ENCODE assay signal across 1 cellular context in the genomic region with DNA sequence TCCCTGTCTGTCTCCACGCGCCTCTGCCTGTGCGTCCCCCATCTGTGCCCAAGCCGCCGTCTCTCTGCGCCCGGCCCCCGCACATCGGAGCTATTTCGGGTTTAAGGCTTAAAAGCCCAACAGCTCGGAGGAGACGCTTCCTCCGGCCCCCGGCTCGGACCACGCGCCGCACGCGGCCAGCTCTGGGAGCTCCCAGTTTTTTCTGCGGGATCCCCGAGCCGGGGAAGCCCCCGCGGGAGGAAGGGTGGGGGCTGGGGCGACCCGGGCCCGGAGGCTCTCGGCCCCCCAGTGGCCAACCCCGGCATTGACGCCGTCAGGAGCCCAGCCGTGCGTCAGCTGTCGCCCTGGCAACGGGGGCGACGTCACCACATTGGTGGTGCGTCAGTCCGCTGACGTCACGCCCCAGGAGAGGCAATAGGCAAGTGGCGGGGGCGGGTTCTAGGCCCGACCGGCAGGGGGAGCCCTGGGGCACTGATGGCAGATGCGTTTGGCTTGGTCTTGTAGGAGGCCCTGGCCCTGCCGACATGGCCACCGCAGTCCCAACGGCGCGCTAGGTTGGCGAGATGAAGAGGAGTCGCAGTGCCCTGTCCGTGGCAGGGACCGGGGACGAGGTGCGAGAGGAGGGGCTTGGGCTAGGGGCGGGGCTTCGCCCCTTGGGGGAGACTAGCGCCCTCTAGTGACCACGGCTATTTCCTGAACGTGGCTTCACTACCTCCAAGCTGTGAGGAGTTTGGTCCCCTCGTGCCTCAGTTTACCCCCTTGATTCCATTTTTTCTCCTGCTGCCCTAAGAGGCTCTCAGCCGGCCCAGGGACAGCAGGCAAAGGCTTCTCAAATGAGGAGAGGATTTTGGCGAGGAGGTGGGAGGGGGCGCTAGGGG.
TF ChIP-seq lines count a peak whose summit lies in the region.

No MANE protein-coding gene starts in this region.

TF ChIP-seq in HepG2, 621 proteins besides CTCF, POLR2A, EP300 and RAD21 (continued from another document and continues in another):
- TF ChIP-seq, protein P1, sequence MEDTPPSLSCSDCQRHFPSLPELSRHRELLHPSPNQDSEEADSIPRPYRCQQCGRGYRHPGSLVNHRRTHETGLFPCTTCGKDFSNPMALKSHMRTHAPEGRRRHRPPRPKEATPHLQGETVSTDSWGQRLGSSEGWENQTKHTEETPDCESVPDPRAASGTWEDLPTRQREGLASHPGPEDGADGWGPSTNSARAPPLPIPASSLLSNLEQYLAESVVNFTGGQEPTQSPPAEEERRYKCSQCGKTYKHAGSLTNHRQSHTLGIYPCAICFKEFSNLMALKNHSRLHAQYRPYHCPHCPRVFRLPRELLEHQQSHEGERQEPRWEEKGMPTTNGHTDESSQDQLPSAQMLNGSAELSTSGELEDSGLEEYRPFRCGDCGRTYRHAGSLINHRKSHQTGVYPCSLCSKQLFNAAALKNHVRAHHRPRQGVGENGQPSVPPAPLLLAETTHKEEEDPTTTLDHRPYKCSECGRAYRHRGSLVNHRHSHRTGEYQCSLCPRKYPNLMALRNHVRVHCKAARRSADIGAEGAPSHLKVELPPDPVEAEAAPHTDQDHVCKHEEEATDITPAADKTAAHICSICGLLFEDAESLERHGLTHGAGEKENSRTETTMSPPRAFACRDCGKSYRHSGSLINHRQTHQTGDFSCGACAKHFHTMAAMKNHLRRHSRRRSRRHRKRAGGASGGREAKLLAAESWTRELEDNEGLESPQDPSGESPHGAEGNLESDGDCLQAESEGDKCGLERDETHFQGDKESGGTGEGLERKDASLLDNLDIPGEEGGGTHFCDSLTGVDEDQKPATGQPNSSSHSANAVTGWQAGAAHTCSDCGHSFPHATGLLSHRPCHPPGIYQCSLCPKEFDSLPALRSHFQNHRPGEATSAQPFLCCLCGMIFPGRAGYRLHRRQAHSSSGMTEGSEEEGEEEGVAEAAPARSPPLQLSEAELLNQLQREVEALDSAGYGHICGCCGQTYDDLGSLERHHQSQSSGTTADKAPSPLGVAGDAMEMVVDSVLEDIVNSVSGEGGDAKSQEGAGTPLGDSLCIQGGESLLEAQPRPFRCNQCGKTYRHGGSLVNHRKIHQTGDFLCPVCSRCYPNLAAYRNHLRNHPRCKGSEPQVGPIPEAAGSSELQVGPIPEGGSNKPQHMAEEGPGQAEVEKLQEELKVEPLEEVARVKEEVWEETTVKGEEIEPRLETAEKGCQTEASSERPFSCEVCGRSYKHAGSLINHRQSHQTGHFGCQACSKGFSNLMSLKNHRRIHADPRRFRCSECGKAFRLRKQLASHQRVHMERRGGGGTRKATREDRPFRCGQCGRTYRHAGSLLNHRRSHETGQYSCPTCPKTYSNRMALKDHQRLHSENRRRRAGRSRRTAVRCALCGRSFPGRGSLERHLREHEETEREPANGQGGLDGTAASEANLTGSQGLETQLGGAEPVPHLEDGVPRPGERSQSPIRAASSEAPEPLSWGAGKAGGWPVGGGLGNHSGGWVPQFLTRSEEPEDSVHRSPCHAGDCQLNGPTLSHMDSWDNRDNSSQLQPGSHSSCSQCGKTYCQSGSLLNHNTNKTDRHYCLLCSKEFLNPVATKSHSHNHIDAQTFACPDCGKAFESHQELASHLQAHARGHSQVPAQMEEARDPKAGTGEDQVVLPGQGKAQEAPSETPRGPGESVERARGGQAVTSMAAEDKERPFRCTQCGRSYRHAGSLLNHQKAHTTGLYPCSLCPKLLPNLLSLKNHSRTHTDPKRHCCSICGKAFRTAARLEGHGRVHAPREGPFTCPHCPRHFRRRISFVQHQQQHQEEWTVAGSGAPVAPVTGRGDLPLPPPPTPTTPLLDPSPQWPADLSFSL (CRISPR knock-in tag; IDR thresholded peaks at IDR 0.05): no peak
- TF ChIP-seq ZNF256 (CRISPR knock-in tag; conservative IDR thresholded peaks at IDR 0.05): peak; percentile 78; the same call in 1 of the 2 replicates
- peak; percentile 99 for TF ChIP-seq HDAC1 (CRISPR knock-in tag; IDR thresholded peaks at IDR 0.05)
- 0 out of 2 replicates have a peak, but pooled peaks have one; percentile 71 for TF ChIP-seq CC2D1A (CRISPR knock-in tag; IDR thresholded peaks at IDR 0.05)
- TF ChIP-seq ZNF292 (CRISPR knock-in tag; IDR thresholded peaks at IDR 0.05; ENCODE audit: borderline replicate concordance, low read depth): no peak; the same call in 1 of the 2 replicates
- no peak for TF ChIP-seq ZKSCAN5 (CRISPR knock-in tag; IDR thresholded peaks at IDR 0.05)
- TF ChIP-seq, protein P2, sequence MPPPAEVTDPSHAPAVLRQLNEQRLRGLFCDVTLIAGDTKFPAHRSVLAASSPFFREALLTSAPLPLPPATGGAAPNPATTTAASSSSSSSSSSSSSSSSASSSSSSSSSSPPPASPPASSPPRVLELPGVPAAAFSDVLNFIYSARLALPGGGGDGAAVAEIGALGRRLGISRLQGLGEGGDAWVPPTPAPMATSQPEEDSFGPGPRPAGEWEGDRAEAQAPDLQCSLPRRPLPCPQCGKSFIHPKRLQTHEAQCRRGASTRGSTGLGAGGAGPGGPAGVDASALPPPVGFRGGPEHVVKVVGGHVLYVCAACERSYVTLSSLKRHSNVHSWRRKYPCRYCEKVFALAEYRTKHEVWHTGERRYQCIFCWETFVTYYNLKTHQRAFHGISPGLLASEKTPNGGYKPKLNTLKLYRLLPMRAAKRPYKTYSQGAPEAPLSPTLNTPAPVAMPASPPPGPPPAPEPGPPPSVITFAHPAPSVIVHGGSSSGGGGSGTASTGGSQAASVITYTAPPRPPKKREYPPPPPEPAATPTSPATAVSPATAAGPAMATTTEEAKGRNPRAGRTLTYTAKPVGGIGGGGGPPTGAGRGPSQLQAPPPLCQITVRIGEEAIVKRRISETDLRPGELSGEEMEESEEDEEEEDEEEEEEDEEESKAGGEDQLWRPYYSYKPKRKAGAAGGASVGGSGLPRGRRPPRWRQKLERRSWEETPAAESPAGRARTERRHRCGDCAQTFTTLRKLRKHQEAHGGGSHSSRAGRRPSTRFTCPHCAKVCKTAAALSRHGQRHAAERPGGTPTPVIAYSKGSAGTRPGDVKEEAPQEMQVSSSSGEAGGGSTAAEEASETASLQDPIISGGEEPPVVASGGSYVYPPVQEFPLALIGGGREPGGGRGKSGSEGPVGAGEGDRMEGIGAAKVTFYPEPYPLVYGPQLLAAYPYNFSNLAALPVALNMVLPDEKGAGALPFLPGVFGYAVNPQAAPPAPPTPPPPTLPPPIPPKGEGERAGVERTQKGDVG (CRISPR knock-in tag; IDR thresholded peaks at IDR 0.05; ENCODE audit: borderline replicate concordance): peak; percentile 72; the same call in 1 of the 2 replicates
- TF ChIP-seq, protein P3, sequence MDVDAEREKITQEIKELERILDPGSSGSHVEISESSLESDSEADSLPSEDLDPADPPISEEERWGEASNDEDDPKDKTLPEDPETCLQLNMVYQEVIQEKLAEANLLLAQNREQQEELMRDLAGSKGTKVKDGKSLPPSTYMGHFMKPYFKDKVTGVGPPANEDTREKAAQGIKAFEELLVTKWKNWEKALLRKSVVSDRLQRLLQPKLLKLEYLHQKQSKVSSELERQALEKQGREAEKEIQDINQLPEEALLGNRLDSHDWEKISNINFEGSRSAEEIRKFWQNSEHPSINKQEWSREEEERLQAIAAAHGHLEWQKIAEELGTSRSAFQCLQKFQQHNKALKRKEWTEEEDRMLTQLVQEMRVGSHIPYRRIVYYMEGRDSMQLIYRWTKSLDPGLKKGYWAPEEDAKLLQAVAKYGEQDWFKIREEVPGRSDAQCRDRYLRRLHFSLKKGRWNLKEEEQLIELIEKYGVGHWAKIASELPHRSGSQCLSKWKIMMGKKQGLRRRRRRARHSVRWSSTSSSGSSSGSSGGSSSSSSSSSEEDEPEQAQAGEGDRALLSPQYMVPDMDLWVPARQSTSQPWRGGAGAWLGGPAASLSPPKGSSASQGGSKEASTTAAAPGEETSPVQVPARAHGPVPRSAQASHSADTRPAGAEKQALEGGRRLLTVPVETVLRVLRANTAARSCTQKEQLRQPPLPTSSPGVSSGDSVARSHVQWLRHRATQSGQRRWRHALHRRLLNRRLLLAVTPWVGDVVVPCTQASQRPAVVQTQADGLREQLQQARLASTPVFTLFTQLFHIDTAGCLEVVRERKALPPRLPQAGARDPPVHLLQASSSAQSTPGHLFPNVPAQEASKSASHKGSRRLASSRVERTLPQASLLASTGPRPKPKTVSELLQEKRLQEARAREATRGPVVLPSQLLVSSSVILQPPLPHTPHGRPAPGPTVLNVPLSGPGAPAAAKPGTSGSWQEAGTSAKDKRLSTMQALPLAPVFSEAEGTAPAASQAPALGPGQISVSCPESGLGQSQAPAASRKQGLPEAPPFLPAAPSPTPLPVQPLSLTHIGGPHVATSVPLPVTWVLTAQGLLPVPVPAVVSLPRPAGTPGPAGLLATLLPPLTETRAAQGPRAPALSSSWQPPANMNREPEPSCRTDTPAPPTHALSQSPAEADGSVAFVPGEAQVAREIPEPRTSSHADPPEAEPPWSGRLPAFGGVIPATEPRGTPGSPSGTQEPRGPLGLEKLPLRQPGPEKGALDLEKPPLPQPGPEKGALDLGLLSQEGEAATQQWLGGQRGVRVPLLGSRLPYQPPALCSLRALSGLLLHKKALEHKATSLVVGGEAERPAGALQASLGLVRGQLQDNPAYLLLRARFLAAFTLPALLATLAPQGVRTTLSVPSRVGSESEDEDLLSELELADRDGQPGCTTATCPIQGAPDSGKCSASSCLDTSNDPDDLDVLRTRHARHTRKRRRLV (CRISPR knock-in tag; IDR thresholded peaks at IDR 0.05): no peak
- TF ChIP-seq, protein P4, sequence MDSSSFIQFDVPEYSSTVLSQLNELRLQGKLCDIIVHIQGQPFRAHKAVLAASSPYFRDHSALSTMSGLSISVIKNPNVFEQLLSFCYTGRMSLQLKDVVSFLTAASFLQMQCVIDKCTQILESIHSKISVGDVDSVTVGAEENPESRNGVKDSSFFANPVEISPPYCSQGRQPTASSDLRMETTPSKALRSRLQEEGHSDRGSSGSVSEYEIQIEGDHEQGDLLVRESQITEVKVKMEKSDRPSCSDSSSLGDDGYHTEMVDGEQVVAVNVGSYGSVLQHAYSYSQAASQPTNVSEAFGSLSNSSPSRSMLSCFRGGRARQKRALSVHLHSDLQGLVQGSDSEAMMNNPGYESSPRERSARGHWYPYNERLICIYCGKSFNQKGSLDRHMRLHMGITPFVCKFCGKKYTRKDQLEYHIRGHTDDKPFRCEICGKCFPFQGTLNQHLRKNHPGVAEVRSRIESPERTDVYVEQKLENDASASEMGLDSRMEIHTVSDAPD (CRISPR knock-in tag; IDR thresholded peaks at IDR 0.05): peak; percentile 96
- no peak for TF ChIP-seq ARNTL (CRISPR knock-in tag; IDR thresholded peaks at IDR 0.05)
- TF ChIP-seq, protein P5, sequence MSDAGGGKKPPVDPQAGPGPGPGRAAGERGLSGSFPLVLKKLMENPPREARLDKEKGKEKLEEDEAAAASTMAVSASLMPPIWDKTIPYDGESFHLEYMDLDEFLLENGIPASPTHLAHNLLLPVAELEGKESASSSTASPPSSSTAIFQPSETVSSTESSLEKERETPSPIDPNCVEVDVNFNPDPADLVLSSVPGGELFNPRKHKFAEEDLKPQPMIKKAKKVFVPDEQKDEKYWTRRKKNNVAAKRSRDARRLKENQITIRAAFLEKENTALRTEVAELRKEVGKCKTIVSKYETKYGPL (CRISPR knock-in tag; IDR thresholded peaks at IDR 0.05): 0 out of 2 replicates have a peak, but pooled peaks have one; percentile 42
- no peak for TF ChIP-seq MAFK (conservative IDR thresholded peaks at IDR 0.05 in 1 of 2, IDR thresholded peaks at IDR 0.05 in 1 of 2; ENCODE audit: low read length in 2 of 2)
- no peak for TF ChIP-seq MTA3 (CRISPR knock-in tag; IDR thresholded peaks at IDR 0.05)
- TF ChIP-seq, protein P6, sequence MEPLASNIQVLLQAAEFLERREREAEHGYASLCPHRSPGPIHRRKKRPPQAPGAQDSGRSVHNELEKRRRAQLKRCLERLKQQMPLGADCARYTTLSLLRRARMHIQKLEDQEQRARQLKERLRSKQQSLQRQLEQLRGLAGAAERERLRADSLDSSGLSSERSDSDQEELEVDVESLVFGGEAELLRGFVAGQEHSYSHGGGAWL (CRISPR knock-in tag; IDR thresholded peaks at IDR 0.05): no peak
- TF ChIP-seq SKI (IDR thresholded peaks at IDR 0.05; ENCODE audit: partially characterized antibody): peak; percentile 39
- TF ChIP-seq NR2F6 (IDR thresholded peaks at IDR 0.05): peak; percentile 9; the same call in 1 of the 2 replicates
- peak; percentile 49; the same call in 1 of the 2 replicates for TF ChIP-seq NR2F6 (CRISPR knock-in tag; IDR thresholded peaks at IDR 0.05)
- TF ChIP-seq, protein P7, sequence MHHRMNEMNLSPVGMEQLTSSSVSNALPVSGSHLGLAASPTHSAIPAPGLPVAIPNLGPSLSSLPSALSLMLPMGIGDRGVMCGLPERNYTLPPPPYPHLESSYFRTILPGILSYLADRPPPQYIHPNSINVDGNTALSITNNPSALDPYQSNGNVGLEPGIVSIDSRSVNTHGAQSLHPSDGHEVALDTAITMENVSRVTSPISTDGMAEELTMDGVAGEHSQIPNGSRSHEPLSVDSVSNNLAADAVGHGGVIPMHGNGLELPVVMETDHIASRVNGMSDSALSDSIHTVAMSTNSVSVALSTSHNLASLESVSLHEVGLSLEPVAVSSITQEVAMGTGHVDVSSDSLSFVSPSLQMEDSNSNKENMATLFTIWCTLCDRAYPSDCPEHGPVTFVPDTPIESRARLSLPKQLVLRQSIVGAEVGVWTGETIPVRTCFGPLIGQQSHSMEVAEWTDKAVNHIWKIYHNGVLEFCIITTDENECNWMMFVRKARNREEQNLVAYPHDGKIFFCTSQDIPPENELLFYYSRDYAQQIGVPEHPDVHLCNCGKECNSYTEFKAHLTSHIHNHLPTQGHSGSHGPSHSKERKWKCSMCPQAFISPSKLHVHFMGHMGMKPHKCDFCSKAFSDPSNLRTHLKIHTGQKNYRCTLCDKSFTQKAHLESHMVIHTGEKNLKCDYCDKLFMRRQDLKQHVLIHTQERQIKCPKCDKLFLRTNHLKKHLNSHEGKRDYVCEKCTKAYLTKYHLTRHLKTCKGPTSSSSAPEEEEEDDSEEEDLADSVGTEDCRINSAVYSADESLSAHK (CRISPR knock-in tag; IDR thresholded peaks at IDR 0.05; ENCODE audit: borderline replicate concordance): no peak
- 0 out of 2 replicates have a peak, but pooled peaks have one; percentile 36 for TF ChIP-seq ZNF761 (CRISPR knock-in tag; conservative IDR thresholded peaks at IDR 0.05)
- TF ChIP-seq, protein P8, sequence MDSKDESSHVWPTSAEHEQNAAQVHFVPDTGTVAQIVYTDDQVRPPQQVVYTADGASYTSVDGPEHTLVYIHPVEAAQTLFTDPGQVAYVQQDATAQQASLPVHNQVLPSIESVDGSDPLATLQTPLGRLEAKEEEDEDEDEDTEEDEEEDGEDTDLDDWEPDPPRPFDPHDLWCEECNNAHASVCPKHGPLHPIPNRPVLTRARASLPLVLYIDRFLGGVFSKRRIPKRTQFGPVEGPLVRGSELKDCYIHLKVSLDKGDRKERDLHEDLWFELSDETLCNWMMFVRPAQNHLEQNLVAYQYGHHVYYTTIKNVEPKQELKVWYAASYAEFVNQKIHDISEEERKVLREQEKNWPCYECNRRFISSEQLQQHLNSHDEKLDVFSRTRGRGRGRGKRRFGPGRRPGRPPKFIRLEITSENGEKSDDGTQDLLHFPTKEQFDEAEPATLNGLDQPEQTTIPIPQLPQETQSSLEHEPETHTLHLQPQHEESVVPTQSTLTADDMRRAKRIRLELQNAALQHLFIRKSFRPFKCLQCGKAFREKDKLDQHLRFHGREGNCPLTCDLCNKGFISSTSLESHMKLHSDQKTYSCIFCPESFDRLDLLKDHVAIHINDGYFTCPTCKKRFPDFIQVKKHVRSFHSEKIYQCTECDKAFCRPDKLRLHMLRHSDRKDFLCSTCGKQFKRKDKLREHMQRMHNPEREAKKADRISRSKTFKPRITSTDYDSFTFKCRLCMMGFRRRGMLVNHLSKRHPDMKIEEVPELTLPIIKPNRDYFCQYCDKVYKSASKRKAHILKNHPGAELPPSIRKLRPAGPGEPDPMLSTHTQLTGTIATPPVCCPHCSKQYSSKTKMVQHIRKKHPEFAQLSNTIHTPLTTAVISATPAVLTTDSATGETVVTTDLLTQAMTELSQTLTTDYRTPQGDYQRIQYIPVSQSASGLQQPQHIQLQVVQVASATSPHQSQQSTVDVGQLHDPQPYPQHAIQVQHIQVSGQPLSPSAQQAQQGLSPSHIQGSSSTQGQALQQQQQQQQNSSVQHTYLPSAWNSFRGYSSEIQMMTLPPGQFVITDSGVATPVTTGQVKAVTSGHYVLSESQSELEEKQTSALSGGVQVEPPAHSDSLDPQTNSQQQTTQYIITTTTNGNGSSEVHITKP (CRISPR knock-in tag; IDR thresholded peaks at IDR 0.05; ENCODE audit: low read depth): 0 out of 2 replicates have a peak, but pooled peaks have one; percentile 53
- no peak for TF ChIP-seq KLF9 (CRISPR knock-in tag; IDR thresholded peaks at IDR 0.05; ENCODE audit: low read depth)
- peak; percentile 70 for TF ChIP-seq DR1 (CRISPR knock-in tag; IDR thresholded peaks at IDR 0.05)
